Comparison of ENCODE assay signal across 9 cellular contexts in genomic region chr5:116135344-116135743, GRCh38. TPM values are rescaled to one million over a fixed set of nuclear protein-coding genes. Genes with fewer than 3 reads are reported as not detected.
DNase-seq lines count a peak whose midpoint lies in the region; ATAC-seq and TF ChIP-seq lines count a peak whose summit lies in the region.
"Had no signal": no experiment of that assay in that cellular context is flagged by ENCODE, and none has a peak within 500 bp of the region (broad histone marks: within the 10 kb centered on the region; RNA-seq: fewer than 3 reads in every experiment).

No MANE protein-coding gene starts in this region.

- no peak overlapping the region for H2AFZ ChIP-seq in GM23248

- no peaks in the 10 kb centered on the region for H3K9me3 Mint-ChIP-seq in activated naive CD8-positive, alpha-beta T cell treated with anti-CD3 and anti-CD28 coated beads, Interleukin-2, amount 50 U/mL, for 24 hours
- no peaks in the 10 kb centered on the region for H3K9me3 Mint-ChIP-seq in nephron progenitor cell

- no peak overlapping the region for H3K9ac ChIP-seq in GM23248

- no peak overlapping the region for H3K4me3 Mint-ChIP-seq in activated naive CD8-positive, alpha-beta T cell treated with anti-CD3 and anti-CD28 coated beads, Interleukin-2, amount 50 U/mL, for 24 hours
- H3K4me3 Mint-ChIP-seq in nephron progenitor cell: no peak overlapping the region

- in situ Hi-C loops in GM23248 (cut with MboI): no loop called here

- peak; percentile 9 for DNase-seq in activated naive CD8-positive, alpha-beta T cell treated with anti-CD3 and anti-CD28 coated beads, Interleukin-2, amount 50 U/mL, for 24 hours
- DNase-seq in GM23248: no peak
- DNase-seq in SK-N-DZ (ENCODE audit: low spot score): no peak
- DNase-seq in amniotic stem cell (lab: John Stamatoyannopoulos, UW): no peak
- no peak for DNase-seq in nephron progenitor cell

- no peak for TF ChIP-seq CTCF in nephron progenitor cell (IDR thresholded peaks at IDR 0.05)

- H3K36me3 Mint-ChIP-seq in activated naive CD8-positive, alpha-beta T cell treated with anti-CD3 and anti-CD28 coated beads, Interleukin-2, amount 50 U/mL, for 24 hours (ENCODE audit: low read depth): peaks cover 2% of the 10 kb centered on the region
- peaks cover 6% of the 10 kb centered on the region for H3K36me3 Mint-ChIP-seq in nephron progenitor cell (ENCODE audit: low read depth)

- H4K20me1 ChIP-seq in GM23248 (ENCODE audit: insufficient read depth): no peaks in the 10 kb centered on the region

- H3K79me2 ChIP-seq in GM23248 (ENCODE audit: insufficient read depth): no peaks in the 10 kb centered on the region

- 0 out of 2 replicates have a peak, but pooled peaks cover 4% of the 10 kb centered on the region for H3K9me2 ChIP-seq in GM23248 (ENCODE audit: insufficient read depth)

- WGBS in GM23248 (ENCODE audit: low coverage in 1 of 2, low lambda C conversion rate in 2 of 2, missing lambda C conversion rate in 2 of 2), 2 experiments: 96 to 99% methylated on average over 5 of the region's 5 CpGs

- H3K9me3 ChIP-seq in GM23248 (ENCODE audit: low read depth): no peaks in the 10 kb centered on the region
- H3K9me3 ChIP-seq: Peyer's patch had no signal

- peaks cover 2% of the 10 kb centered on the region; the same call in 1 of the 2 replicates for H3F3A ChIP-seq in GM23248 (ENCODE audit: insufficient read depth)

- H3K4me3 ChIP-seq in GM23248: no peak overlapping the region
- H3K4me3 ChIP-seq: Peyer's patch had no signal

- H3K27me3 ChIP-seq in GM23248 (replicated peaks; ENCODE audit: insufficient read depth): no peaks in the 10 kb centered on the region
- H3K27me3 ChIP-seq: Peyer's patch had no signal

- no peak overlapping the region for H3K4me2 ChIP-seq in GM23248 (ENCODE audit: unreplicated experiment)

- no peaks in the 10 kb centered on the region for H3K27me3 Mint-ChIP-seq in activated naive CD8-positive, alpha-beta T cell treated with anti-CD3 and anti-CD28 coated beads, Interleukin-2, amount 50 U/mL, for 24 hours
- H3K27me3 Mint-ChIP-seq in nephron progenitor cell (ENCODE audit: low read depth, poor library complexity): no peaks in the 10 kb centered on the region

- no peak overlapping the region for H3K27ac ChIP-seq in GM23248
- H3K27ac ChIP-seq: Peyer's patch had no signal

- peaks cover 20% of the 10 kb centered on the region for H3K4me1 Mint-ChIP-seq in activated naive CD8-positive, alpha-beta T cell treated with anti-CD3 and anti-CD28 coated beads, Interleukin-2, amount 50 U/mL, for 24 hours
- no peaks in the 10 kb centered on the region for H3K4me1 Mint-ChIP-seq in nephron progenitor cell

- peak; percentile 99 for ATAC-seq in GM18511 (IDR thresholded peaks at IDR 0.05; ENCODE audit: unreplicated experiment)
- peak; percentile 100 for ATAC-seq in GM21447 (IDR thresholded peaks at IDR 0.05; ENCODE audit: unreplicated experiment)
- ATAC-seq in HG03442 (IDR thresholded peaks at IDR 0.05; ENCODE audit: unreplicated experiment): peak; percentile 100
- ATAC-seq in activated naive CD8-positive, alpha-beta T cell treated with anti-CD3 and anti-CD28 coated beads, Interleukin-2, amount 50 U/mL, for 24 hours: peak; percentile 93

- H3K27ac Mint-ChIP-seq in activated naive CD8-positive, alpha-beta T cell treated with anti-CD3 and anti-CD28 coated beads, Interleukin-2, amount 50 U/mL, for 24 hours: no peak overlapping the region
- no peak overlapping the region for H3K27ac Mint-ChIP-seq in nephron progenitor cell

- peaks cover 9% of the 10 kb centered on the region for H3K4me1 ChIP-seq in GM23248 (ENCODE audit: insufficient read depth)
- H3K4me1 ChIP-seq: Peyer's patch had no signal

- no peaks in the 10 kb centered on the region for H3K36me3 ChIP-seq in GM23248 (ENCODE audit: low read depth)
- H3K36me3 ChIP-seq: Peyer's patch had no signal

RNA-seq across cellular contexts. Expression of gene COMMD10, which starts 50.5 kb away (rescaled TPM):
- total RNA-seq in GM23248 (2014; rRNA removed; shearing (Covaris generic)): 26.0 and 26.9 TPM in 2 replicates
- 38.3 and 38.9 TPM in 2 replicates for polyA plus RNA-seq in GM23248 (2016; fragmentation: Nextera tagmentation; extraction: Ambion mirVana)
- polyA plus RNA-seq in SK-N-DZ (2014; cell fraction: cytosol; rRNA removed): 37.4 and 42.6 TPM in 2 replicates
- polyA plus RNA-seq in SK-N-DZ (2014; cell fraction: nucleus; rRNA removed): 19.1 and 31.7 TPM in 2 replicates
